Comparison of ENCODE assay signal across 1 cellular context in the genomic region with DNA sequence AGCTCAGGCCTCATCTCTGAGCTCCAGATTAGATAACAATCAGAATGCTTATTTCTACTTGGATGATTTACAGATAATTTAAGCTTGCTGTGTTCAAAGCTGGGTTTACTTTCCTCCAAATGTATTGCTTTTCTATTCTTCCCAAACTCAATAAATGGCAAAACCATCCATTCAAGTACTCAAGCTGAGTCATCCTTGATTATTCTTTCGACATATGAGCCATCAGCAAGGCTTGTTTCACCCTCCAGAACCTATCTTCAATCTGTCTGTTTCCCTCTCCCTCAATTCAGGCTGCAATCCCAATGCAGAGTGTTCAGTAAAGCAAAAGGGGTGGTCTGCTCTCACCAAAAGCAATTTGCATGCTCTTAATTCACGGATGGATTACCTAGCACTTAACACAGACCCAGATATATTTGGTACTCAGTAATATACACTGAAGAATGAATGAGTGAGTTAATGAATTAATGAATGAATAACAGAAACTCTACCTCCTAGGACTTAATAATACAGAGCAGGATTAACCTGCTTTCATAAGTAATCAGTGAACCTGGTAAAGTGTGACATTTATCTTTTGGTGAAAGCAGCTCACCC.
TF ChIP-seq lines count a peak whose summit lies in the region.

No MANE protein-coding gene starts in this region.

TF ChIP-seq in K562, 482 proteins besides CTCF, POLR2A, EP300 and RAD21:
- TF ChIP-seq FOSL1 (tag; conservative IDR thresholded peaks at IDR 0.05) (peak; percentile 55; the same call in 1 of the 2 replicates), NFE2L1 (tag; IDR thresholded peaks at IDR 0.05; ENCODE audit: borderline replicate concordance, low read depth) (0 out of 2 replicates have a peak, but pooled peaks have one; percentile 13), ZBTB17 (CRISPR knock-in tag; IDR thresholded peaks at IDR 0.05) (no peak), MAFG (tag; conservative IDR thresholded peaks at IDR 0.05) (peak; percentile 88), GABPB1 (CRISPR knock-in tag; IDR thresholded peaks at IDR 0.05) (no peak), CEBPB (tag; IDR thresholded peaks at IDR 0.05) (peak; percentile 85), PHF21A (IDR thresholded peaks at IDR 0.05; ENCODE audit: borderline replicate concordance, low read depth) (no peak), CREBBP (IDR thresholded peaks at IDR 0.05; ENCODE audit: low read depth, low read length) (no peak), MAFK (IDR thresholded peaks at IDR 0.05; ENCODE audit: low read length) (peak; percentile 46; the same call in 1 of the 2 replicates), JUND (IDR thresholded peaks at IDR 0.05; ENCODE audit: borderline replicate concordance, low read depth, low read length) (no peak), JUND (tag; IDR thresholded peaks at IDR 0.05; ENCODE audit: borderline replicate concordance, low read depth, low read length) (peak; percentile 58; the same call in 1 of the 3 replicates), ZNF146 (CRISPR knock-in tag; IDR thresholded peaks at IDR 0.05; ENCODE audit: unreplicated experiment) (no peak), CEBPG (CRISPR knock-in tag; IDR thresholded peaks at IDR 0.05) (no peak), CEBPG (tag; conservative IDR thresholded peaks at IDR 0.05 in 1 of 2, IDR thresholded peaks at IDR 0.05 in 1 of 2) (peak; percentile 47 to 56; a peak in 3 of 4 replicates), RFX5 (IDR thresholded peaks at IDR 0.05; ENCODE audit: low read depth, low read length) (no peak), NFE2 (IDR thresholded peaks at IDR 0.05; ENCODE audit: low read depth) (peak; percentile 80), ZFP36 (IDR thresholded peaks at IDR 0.05; ENCODE audit: low read depth, low read length, partially characterized antibody) (no peak), GTF2A2 (tag; IDR thresholded peaks at IDR 0.05) (no peak), ZNF316 (IDR thresholded peaks at IDR 0.05) (peak; percentile 48; the same call in 1 of the 2 replicates), C11orf30 (IDR thresholded peaks at IDR 0.05; ENCODE audit: low read depth) (peak; percentile 60; the same call in 1 of the 2 replicates), ZNF24 (IDR thresholded peaks at IDR 0.05) (peak; percentile 88), TSC22D4 (tag; IDR thresholded peaks at IDR 0.05) (no peak), MAFF (IDR thresholded peaks at IDR 0.05; ENCODE audit: low read length) (peak; percentile 37; the same call in 1 of the 2 replicates)
- TF ChIP-seq, protein P1, sequence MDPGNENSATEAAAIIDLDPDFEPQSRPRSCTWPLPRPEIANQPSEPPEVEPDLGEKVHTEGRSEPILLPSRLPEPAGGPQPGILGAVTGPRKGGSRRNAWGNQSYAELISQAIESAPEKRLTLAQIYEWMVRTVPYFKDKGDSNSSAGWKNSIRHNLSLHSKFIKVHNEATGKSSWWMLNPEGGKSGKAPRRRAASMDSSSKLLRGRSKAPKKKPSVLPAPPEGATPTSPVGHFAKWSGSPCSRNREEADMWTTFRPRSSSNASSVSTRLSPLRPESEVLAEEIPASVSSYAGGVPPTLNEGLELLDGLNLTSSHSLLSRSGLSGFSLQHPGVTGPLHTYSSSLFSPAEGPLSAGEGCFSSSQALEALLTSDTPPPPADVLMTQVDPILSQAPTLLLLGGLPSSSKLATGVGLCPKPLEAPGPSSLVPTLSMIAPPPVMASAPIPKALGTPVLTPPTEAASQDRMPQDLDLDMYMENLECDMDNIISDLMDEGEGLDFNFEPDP (CRISPR knock-in tag; IDR thresholded peaks at IDR 0.05): no peak
- TF ChIP-seq, protein P2, sequence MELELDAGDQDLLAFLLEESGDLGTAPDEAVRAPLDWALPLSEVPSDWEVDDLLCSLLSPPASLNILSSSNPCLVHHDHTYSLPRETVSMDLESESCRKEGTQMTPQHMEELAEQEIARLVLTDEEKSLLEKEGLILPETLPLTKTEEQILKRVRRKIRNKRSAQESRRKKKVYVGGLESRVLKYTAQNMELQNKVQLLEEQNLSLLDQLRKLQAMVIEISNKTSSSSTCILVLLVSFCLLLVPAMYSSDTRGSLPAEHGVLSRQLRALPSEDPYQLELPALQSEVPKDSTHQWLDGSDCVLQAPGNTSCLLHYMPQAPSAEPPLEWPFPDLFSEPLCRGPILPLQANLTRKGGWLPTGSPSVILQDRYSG (tag; conservative IDR thresholded peaks at IDR 0.05; ENCODE audit: low read depth): no peak
- TF ChIP-seq, protein P3, sequence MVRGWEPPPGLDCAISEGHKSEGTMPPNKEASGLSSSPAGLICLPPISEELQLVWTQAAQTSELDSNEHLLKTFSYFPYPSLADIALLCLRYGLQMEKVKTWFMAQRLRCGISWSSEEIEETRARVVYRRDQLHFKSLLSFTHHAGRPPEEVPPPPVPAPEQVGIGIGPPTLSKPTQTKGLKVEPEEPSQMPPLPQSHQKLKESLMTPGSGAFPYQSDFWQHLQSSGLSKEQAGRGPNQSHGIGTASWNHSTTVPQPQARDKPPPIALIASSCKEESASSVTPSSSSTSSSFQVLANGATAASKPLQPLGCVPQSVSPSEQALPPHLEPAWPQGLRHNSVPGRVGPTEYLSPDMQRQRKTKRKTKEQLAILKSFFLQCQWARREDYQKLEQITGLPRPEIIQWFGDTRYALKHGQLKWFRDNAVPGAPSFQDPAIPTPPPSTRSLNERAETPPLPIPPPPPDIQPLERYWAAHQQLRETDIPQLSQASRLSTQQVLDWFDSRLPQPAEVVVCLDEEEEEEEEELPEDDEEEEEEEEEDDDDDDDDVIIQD (CRISPR knock-in tag; IDR thresholded peaks at IDR 0.05): no peak
- TF ChIP-seq, protein P4, sequence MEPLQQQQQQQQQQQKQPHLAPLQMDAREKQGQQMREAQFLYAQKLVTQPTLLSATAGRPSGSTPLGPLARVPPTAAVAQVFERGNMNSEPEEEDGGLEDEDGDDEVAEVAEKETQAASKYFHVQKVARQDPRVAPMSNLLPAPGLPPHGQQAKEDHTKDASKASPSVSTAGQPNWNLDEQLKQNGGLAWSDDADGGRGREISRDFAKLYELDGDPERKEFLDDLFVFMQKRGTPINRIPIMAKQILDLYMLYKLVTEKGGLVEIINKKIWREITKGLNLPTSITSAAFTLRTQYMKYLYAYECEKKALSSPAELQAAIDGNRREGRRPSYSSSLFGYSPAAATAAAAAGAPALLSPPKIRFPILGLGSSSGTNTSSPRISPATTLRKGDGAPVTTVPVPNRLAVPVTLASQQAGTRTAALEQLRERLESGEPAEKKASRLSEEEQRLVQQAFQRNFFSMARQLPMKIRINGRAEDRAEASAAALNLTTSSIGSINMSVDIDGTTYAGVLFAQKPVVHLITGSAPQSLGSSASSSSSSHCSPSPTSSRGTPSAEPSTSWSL (CRISPR knock-in tag; IDR thresholded peaks at IDR 0.05; ENCODE audit: borderline replicate concordance): no peak
- TF ChIP-seq, protein P5, sequence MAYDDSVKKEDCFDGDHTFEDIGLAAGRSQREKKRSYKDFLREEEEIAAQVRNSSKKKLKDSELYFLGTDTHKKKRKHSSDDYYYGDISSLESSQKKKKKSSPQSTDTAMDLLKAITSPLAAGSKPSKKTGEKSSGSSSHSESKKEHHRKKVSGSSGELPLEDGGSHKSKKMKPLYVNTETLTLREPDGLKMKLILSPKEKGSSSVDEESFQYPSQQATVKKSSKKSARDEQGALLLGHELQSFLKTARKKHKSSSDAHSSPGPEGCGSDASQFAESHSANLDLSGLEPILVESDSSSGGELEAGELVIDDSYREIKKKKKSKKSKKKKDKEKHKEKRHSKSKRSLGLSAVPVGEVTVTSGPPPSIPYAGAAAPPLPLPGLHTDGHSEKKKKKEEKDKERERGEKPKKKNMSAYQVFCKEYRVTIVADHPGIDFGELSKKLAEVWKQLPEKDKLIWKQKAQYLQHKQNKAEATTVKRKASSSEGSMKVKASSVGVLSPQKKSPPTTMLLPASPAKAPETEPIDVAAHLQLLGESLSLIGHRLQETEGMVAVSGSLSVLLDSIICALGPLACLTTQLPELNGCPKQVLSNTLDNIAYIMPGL (CRISPR knock-in tag; IDR thresholded peaks at IDR 0.05): no peak
- TF ChIP-seq, protein P6, sequence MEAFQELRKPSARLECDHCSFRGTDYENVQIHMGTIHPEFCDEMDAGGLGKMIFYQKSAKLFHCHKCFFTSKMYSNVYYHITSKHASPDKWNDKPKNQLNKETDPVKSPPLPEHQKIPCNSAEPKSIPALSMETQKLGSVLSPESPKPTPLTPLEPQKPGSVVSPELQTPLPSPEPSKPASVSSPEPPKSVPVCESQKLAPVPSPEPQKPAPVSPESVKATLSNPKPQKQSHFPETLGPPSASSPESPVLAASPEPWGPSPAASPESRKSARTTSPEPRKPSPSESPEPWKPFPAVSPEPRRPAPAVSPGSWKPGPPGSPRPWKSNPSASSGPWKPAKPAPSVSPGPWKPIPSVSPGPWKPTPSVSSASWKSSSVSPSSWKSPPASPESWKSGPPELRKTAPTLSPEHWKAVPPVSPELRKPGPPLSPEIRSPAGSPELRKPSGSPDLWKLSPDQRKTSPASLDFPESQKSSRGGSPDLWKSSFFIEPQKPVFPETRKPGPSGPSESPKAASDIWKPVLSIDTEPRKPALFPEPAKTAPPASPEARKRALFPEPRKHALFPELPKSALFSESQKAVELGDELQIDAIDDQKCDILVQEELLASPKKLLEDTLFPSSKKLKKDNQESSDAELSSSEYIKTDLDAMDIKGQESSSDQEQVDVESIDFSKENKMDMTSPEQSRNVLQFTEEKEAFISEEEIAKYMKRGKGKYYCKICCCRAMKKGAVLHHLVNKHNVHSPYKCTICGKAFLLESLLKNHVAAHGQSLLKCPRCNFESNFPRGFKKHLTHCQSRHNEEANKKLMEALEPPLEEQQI (IDR thresholded peaks at IDR 0.05): no peak
TF ChIP-seq in K562: peak in this region for 12.
